Comparison of ENCODE assay signal across 8 cellular contexts in the genomic region with DNA sequence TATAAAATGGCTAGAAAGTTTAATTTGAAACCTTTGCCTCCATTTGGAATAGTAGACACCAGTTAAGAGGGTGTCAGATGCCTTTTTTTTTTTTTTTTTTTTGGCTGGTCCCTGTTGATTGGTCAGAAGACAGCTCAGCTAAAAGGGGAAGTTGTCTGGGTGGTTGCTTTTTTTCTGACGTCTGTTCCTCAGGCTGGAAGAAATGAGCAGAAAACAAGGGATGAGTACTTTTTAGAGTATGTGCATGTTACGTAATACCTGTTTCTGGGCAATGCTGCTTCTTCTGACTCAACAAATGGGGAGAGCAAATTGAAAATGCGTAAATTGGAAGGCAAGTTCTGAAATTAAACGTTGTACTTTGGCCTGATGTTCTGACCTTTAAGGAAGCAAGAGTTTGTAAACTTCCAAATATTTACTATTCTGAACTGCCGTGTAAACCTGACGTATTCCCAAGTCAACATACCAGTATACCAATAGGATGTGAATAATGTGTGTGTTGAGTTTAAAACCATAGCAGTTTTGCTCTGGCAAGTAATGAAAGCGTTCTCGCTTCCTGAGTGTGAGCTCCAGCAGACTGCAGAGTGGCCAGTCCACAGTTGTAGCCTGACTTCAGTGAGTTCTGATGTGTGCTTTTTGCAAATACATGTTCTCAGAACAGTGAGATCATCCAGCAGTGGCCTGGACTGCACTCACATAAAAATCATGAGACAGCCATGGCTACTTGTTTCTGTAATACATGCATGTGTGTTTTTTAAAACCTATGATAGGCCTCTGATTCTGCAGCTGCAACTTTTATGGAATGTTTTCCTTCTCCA. TPM values are rescaled to one million over a fixed set of nuclear protein-coding genes. Genes with fewer than 3 reads are reported as not detected.
DNase-seq lines count a peak whose midpoint lies in the region; ATAC-seq and TF ChIP-seq lines count a peak whose summit lies in the region.

No MANE protein-coding gene starts in this region.

- peaks cover 17% of the 10 kb centered on the region for H3K79me2 ChIP-seq in mammary epithelial cell (ENCODE audit: insufficient read depth, low read length)

- H3K36me3 Mint-ChIP-seq in mesothelial cell of epicardium: peaks cover 23% of the 10 kb centered on the region

- no peaks in the 10 kb centered on the region for H3K27me3 Mint-ChIP-seq in mesothelial cell of epicardium (ENCODE audit: low read depth)

- H3K9me3 ChIP-seq in mammary epithelial cell (replicated peaks; ENCODE audit: insufficient read depth, low read length): no peaks in the 10 kb centered on the region

- H3K27ac Mint-ChIP-seq in mesothelial cell of epicardium: peak overlapping the region; percentile 92

- peaks cover 23% of the 10 kb centered on the region for H3K4me1 ChIP-seq in mammary epithelial cell (ENCODE audit: insufficient read depth, low read length)

- H3K9me3 Mint-ChIP-seq in mesothelial cell of epicardium: no peaks in the 10 kb centered on the region

- intact Hi-C loops in mammary epithelial cell (cut with micrococcal nuclease): loop anchor here (10.0 kb wide), 1 partner anchor 240 kb away; a partner anchor contains a TSS

- H3K27me3 ChIP-seq in mammary epithelial cell (ENCODE audit: insufficient read depth, low read length): no peaks in the 10 kb centered on the region

- dilution Hi-C loops in mammary epithelial cell (cut with HindIII; ENCODE audit: low sequenced_read_pairs): no loop called here

- peak overlapping the region; percentile 79 for H3K4me2 ChIP-seq in mammary epithelial cell (ENCODE audit: insufficient read depth, low read depth, low read length)

- ATAC-seq in GM21360 (IDR thresholded peaks at IDR 0.05; ENCODE audit: unreplicated experiment): no peak
- no peak for ATAC-seq in HG02798 (IDR thresholded peaks at IDR 0.05; ENCODE audit: poor library complexity, unreplicated experiment)

- BruUV-seq in mammary epithelial cell (replicated peaks; lab: Mats Ljungman, UMichigan): no TSS peak

- H3K36me3 ChIP-seq in mammary epithelial cell (ENCODE audit: insufficient read depth, low read length): no peaks in the 10 kb centered on the region

- DNase-seq in GM04503 (ENCODE audit: low read depth) (peak; percentile 54), NCI-H460 (ENCODE audit: extremely low read depth, low read depth) (peak; percentile 71), mammary epithelial cell (peak; percentile 81), mesothelial cell of epicardium (ENCODE audit: low spot score in 2 of 2, unreplicated experiment in 2 of 2) (no peak), NCI-H2227 treated with DMSO at 0.1 percent for 48 hours (lab: John Stamatoyannopoulos, UW) (no peak)
- no peak for DNase-seq in effector CD4-positive, alpha-beta T cell

- in situ Hi-C loops in mammary epithelial cell (cut with MboI; ENCODE audit: low sequenced_read_pairs in 2 of 2): loop anchor here in 1 of 2 donors (5.0 kb wide), 1 partner anchor 118 kb away; no protein-coding TSS in a partner anchor

- CTCF ChIA-PET in mammary epithelial cell (lab: Charles Lee; ENCODE audit: low non-redundant PET): no interaction called here

- H3K4me3 ChIP-seq in mammary epithelial cell (replicated peaks in 1 of 3; ENCODE audit: insufficient read depth in 1 of 3, low read depth in 2 of 3, low read length in 3 of 3): peak overlapping the region; percentile 49 to 73 (median 71)

- no peaks in the 10 kb centered on the region for H4K20me1 ChIP-seq in mammary epithelial cell (ENCODE audit: insufficient read depth, low read length)

- 64% methylated on average over 8 of the region's 8 CpGs for whole genome bisulfite sequencing in mammary epithelial cell (ENCODE audit: low coverage, missing lambda C conversion rate)

- TF ChIP-seq CTCF in mammary epithelial cell (conservative IDR thresholded peaks at IDR 0.05 in 1 of 2, IDR thresholded peaks at IDR 0.05 in 1 of 2; ENCODE audit: extremely low read depth in 1 of 2, insufficient read depth in 1 of 2, low read depth in 1 of 2, low read length in 2 of 2) (no peak), mesothelial cell of epicardium (IDR thresholded peaks at IDR 0.05; ENCODE audit: unreplicated experiment) (no peak)

- no peak overlapping the region for H2AFZ ChIP-seq in mammary epithelial cell (ENCODE audit: low read depth, low read length)

- H3K9ac ChIP-seq in mammary epithelial cell (ENCODE audit: insufficient read depth, low read length): peak overlapping the region; percentile 75

- peak overlapping the region; percentile 98 for H3K4me3 Mint-ChIP-seq in mesothelial cell of epicardium

- peak overlapping the region; percentile 92 for H3K27ac ChIP-seq in mammary epithelial cell (ENCODE audit: insufficient read depth, low read depth, low read length)

- H3K4me1 Mint-ChIP-seq in mesothelial cell of epicardium: peaks cover 36% of the 10 kb centered on the region

RNA-seq across cellular contexts. Expression of a gene that starts 1.7 kb away (rescaled TPM):
- total RNA-seq in NCI-H460 (2014; rRNA removed; shearing (Covaris generic)): 434 and 469 TPM in 2 replicates
- polyA plus RNA-seq in NCI-H460 (2014; cell fraction: nucleus; rRNA removed): 1,026 and 1,076 TPM in 2 replicates
- total RNA-seq in mammary epithelial cell: 100 to 1,000 TPM; 453 to 593 TPM
- 296 TPM for polyA plus RNA-seq in mammary epithelial cell
- 156 TPM for polyA minus RNA-seq in mammary epithelial cell
- total RNA-seq in mesothelial cell of epicardium: 225 to 236 TPM (median 233 TPM) in 3 replicates

RNA-seq across cellular contexts. Expression of a gene that starts 41.6 kb away (rescaled TPM):
- 107 and 119 TPM in 2 replicates for total RNA-seq in NCI-H460 (2014; rRNA removed; shearing (Covaris generic))
- 206 and 264 TPM in 2 replicates for polyA plus RNA-seq in NCI-H460 (2014; cell fraction: nucleus; rRNA removed)
- total RNA-seq in mammary epithelial cell (10 to 100 TPM; 57.8 to 74.1 TPM), mesothelial cell of epicardium (29.0 to 32.7 TPM (median 32.5 TPM) in 3 replicates)
- polyA plus RNA-seq in mammary epithelial cell: 45.4 TPM
- polyA minus RNA-seq in mammary epithelial cell: 50.8 TPM

Comparison
In these comparisons a context has a peak if more than half of its experiments do, and no peak if none do; other contexts are left out.
1. DNase-seq: peak in GM04503 (single experiment), NCI-H460 (single experiment) and mammary epithelial cell (single experiment); none in mesothelial cell of epicardium (0 of 2), effector CD4-positive, alpha-beta T cell (single experiment) and NCI-H2227 treated with DMSO at 0.1 percent for 48 hours (single experiment).